In the genomic region with DNA sequence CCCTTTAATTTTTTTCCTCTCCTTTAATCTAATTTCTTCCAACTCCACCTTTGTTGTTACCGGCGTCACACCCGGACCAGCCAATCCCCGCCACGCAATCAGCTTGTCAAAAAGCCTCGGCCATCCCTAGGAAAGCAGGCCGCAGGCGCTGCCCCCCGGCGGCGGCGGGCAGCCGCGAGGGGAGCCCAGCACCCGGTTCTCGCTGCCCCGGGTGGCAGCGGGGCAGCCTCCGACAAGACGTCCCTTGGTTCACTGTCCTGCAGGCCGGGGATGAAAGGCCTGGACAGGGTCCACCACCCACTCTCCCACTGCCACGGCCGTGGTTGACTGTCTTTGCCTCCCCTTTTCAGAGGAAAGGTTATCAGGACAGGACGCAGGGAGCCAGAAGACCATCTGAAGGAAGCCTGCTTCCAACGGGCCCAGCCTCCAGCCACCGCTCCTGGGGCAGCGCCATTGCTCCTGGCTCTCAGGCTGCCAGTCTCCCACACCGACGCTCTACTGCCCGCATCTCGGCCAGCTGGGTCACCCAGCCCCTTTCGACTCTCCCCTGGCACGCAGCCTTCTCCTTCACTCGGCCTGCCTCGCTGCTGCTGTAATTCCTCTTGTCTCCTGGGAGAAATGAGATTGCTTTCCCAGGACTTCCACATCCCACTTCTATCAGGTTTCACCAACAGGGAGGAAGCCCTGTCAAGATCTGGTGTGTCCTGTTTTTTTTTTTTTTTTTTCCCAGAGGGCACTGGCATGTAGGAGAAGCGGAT, we compare ENCODE assay signal across 1 cellular context.
TF ChIP-seq lines count a peak whose summit lies in the region.

No MANE protein-coding gene starts in this region.

TF ChIP-seq in HEK293, 187 proteins besides CTCF, POLR2A, EP300 and RAD21 (continued from another document):
- TF ChIP-seq, protein P1, sequence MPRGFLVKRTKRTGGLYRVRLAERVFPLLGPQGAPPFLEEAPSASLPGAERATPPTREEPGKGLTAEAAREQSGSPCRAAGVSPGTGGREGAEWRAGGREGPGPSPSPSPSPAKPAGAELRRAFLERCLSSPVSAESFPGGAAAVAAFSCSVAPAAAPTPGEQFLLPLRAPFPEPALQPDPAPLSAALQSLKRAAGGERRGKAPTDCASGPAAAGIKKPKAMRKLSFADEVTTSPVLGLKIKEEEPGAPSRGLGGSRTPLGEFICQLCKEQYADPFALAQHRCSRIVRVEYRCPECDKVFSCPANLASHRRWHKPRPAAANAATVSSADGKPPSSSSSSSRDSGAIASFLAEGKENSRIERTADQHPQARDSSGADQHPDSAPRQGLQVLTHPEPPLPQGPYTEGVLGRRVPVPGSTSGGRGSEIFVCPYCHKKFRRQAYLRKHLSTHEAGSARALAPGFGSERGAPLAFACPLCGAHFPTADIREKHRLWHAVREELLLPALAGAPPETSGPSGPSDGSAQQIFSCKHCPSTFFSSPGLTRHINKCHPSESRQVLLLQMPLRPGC (tag by site-specific recombination; IDR thresholded peaks at IDR 0.05): no peak
- no peak for TF ChIP-seq ZBTB8A (tag by site-specific recombination; IDR thresholded peaks at IDR 0.05)
- TF ChIP-seq ZNF555 (tag by site-specific recombination; conservative IDR thresholded peaks at IDR 0.05): no peak
- TF ChIP-seq ZNF404 (tag by site-specific recombination; IDR thresholded peaks at IDR 0.05): no peak
- TF ChIP-seq, protein P2, sequence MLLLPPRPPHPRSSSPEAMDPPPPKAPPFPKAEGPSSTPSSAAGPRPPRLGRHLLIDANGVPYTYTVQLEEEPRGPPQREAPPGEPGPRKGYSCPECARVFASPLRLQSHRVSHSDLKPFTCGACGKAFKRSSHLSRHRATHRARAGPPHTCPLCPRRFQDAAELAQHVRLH (tag by site-specific recombination; IDR thresholded peaks at IDR 0.05): no peak
- TF ChIP-seq YY1 (tag by site-specific recombination; IDR thresholded peaks at IDR 0.05): peak; percentile 36; the same call in 1 of the 2 replicates
- TF ChIP-seq ZNF394 (tag by site-specific recombination; IDR thresholded peaks at IDR 0.05; ENCODE audit: borderline replicate concordance): no peak
- TF ChIP-seq, protein P3, sequence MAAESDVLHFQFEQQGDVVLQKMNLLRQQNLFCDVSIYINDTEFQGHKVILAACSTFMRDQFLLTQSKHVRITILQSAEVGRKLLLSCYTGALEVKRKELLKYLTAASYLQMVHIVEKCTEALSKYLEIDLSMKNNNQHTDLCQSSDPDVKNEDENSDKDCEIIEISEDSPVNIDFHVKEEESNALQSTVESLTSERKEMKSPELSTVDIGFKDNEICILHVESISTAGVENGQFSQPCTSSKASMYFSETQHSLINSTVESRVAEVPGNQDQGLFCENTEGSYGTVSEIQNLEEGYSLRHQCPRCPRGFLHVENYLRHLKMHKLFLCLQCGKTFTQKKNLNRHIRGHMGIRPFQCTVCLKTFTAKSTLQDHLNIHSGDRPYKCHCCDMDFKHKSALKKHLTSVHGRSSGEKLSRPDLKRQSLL (tag by site-specific recombination; IDR thresholded peaks at IDR 0.05): 0 out of 2 replicates have a peak, but pooled peaks have one; percentile 2
- TF ChIP-seq SALL2 (tag by site-specific recombination; IDR thresholded peaks at IDR 0.05; ENCODE audit: borderline replicate concordance): no peak
- TF ChIP-seq HOXA7 (CRISPR knock-in tag; IDR thresholded peaks at IDR 0.05; ENCODE audit: borderline replicate concordance): no peak
- TF ChIP-seq ZNF596 (tag by site-specific recombination; IDR thresholded peaks at IDR 0.05): no peak
- no peak for TF ChIP-seq ZNF302 (tag by site-specific recombination; IDR thresholded peaks at IDR 0.05; ENCODE audit: low read depth)
- TF ChIP-seq ZNF549 (tag by site-specific recombination; IDR thresholded peaks at IDR 0.05): no peak
- TF ChIP-seq GFI1B (tag by site-specific recombination; IDR thresholded peaks at IDR 0.05): no peak
- no peak for TF ChIP-seq ZNF510 (tag by site-specific recombination; IDR thresholded peaks at IDR 0.05; ENCODE audit: insufficient replicate concordance)
- TF ChIP-seq, protein P4, sequence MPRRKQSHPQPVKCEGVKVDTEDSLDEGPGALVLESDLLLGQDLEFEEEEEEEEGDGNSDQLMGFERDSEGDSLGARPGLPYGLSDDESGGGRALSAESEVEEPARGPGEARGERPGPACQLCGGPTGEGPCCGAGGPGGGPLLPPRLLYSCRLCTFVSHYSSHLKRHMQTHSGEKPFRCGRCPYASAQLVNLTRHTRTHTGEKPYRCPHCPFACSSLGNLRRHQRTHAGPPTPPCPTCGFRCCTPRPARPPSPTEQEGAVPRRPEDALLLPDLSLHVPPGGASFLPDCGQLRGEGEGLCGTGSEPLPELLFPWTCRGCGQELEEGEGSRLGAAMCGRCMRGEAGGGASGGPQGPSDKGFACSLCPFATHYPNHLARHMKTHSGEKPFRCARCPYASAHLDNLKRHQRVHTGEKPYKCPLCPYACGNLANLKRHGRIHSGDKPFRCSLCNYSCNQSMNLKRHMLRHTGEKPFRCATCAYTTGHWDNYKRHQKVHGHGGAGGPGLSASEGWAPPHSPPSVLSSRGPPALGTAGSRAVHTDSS (tag by site-specific recombination; IDR thresholded peaks at IDR 0.05): no peak
- TF ChIP-seq ZNF140 (tag by site-specific recombination; IDR thresholded peaks at IDR 0.05): no peak
- TF ChIP-seq, protein P5, sequence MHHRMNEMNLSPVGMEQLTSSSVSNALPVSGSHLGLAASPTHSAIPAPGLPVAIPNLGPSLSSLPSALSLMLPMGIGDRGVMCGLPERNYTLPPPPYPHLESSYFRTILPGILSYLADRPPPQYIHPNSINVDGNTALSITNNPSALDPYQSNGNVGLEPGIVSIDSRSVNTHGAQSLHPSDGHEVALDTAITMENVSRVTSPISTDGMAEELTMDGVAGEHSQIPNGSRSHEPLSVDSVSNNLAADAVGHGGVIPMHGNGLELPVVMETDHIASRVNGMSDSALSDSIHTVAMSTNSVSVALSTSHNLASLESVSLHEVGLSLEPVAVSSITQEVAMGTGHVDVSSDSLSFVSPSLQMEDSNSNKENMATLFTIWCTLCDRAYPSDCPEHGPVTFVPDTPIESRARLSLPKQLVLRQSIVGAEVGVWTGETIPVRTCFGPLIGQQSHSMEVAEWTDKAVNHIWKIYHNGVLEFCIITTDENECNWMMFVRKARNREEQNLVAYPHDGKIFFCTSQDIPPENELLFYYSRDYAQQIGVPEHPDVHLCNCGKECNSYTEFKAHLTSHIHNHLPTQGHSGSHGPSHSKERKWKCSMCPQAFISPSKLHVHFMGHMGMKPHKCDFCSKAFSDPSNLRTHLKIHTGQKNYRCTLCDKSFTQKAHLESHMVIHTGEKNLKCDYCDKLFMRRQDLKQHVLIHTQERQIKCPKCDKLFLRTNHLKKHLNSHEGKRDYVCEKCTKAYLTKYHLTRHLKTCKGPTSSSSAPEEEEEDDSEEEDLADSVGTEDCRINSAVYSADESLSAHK (tag by site-specific recombination; IDR thresholded peaks at IDR 0.05): no peak; the same call in 1 of the 2 replicates
- TF ChIP-seq ZNF311 (tag by site-specific recombination; IDR thresholded peaks at IDR 0.05; ENCODE audit: borderline replicate concordance): no peak
- peak; percentile 69 for TF ChIP-seq ZBTB20 (tag by site-specific recombination; IDR thresholded peaks at IDR 0.05)
- TF ChIP-seq ZEB2 (tag by site-specific recombination; IDR thresholded peaks at IDR 0.05): peak; percentile 42
- TF ChIP-seq ZNF776 (tag by site-specific recombination; IDR thresholded peaks at IDR 0.05; ENCODE audit: borderline replicate concordance): no peak
- no peak for TF ChIP-seq ZNF768 (tag by site-specific recombination; IDR thresholded peaks at IDR 0.05)
- TF ChIP-seq ZIC2 (tag by site-specific recombination; IDR thresholded peaks at IDR 0.05): peak; percentile 35
- no peak for TF ChIP-seq ZNF169 (tag by site-specific recombination; IDR thresholded peaks at IDR 0.05)
- TF ChIP-seq ZFP37 (tag by site-specific recombination; IDR thresholded peaks at IDR 0.05): no peak
- no peak for TF ChIP-seq ZNF114 (tag by site-specific recombination; IDR thresholded peaks at IDR 0.05)
- no peak for TF ChIP-seq ZSCAN16 (tag by site-specific recombination; IDR thresholded peaks at IDR 0.05)
- TF ChIP-seq ZNF292 (tag by site-specific recombination; IDR thresholded peaks at IDR 0.05; ENCODE audit: borderline replicate concordance, low read depth): 0 out of 2 replicates have a peak, but pooled peaks have one; percentile 8
- TF ChIP-seq ZNF677 (tag by site-specific recombination; IDR thresholded peaks at IDR 0.05): no peak
- peak; percentile 15; the same call in 1 of the 2 replicates for TF ChIP-seq KLF8 (tag by site-specific recombination; IDR thresholded peaks at IDR 0.05)
- TF ChIP-seq ZNF266 (tag by site-specific recombination; IDR thresholded peaks at IDR 0.05; ENCODE audit: low read depth): no peak
- TF ChIP-seq ZNF600 (tag by site-specific recombination; IDR thresholded peaks at IDR 0.05): no peak
- TF ChIP-seq, protein P6, sequence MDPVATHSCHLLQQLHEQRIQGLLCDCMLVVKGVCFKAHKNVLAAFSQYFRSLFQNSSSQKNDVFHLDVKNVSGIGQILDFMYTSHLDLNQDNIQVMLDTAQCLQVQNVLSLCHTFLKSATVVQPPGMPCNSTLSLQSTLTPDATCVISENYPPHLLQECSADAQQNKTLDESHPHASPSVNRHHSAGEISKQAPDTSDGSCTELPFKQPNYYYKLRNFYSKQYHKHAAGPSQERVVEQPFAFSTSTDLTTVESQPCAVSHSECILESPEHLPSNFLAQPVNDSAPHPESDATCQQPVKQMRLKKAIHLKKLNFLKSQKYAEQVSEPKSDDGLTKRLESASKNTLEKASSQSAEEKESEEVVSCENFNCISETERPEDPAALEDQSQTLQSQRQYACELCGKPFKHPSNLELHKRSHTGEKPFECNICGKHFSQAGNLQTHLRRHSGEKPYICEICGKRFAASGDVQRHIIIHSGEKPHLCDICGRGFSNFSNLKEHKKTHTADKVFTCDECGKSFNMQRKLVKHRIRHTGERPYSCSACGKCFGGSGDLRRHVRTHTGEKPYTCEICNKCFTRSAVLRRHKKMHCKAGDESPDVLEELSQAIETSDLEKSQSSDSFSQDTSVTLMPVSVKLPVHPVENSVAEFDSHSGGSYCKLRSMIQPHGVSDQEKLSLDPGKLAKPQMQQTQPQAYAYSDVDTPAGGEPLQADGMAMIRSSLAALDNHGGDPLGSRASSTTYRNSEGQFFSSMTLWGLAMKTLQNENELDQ (tag by site-specific recombination; IDR thresholded peaks at IDR 0.05; ENCODE audit: low read depth): no peak
- TF ChIP-seq WT1 (tag by site-specific recombination; IDR thresholded peaks at IDR 0.05): 0 out of 2 replicates have a peak, but pooled peaks have one; percentile 50
